27 cellular contexts compared by ENCODE assay signal in the genomic region with DNA sequence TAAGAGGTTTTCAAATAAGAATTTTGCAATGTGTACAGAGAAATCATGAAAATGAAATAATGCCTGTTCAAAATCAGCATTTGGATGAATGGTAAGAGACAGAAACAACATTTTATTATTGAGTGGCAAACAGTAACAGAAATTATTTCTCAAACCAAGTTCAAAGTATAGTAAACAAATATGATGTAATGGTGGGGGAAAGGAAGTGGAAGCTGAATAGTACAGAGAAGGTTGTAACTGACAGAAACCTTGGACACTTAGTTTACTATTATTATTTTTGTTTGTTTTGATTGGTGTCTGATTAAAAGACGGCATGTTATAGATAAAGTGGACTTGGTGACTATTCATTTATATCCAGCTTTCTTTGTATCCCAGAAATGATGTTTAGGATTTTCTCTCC.
"Had no signal": no experiment of that assay in that cellular context is flagged by ENCODE, and none has a peak within 500 bp of the region (broad histone marks: within the 10 kb centered on the region; RNA-seq: fewer than 3 reads in every experiment).

No MANE protein-coding gene starts in this region.

- FAIRE-seq: urothelium cell line had no signal

- H3K27me3 ChIP-seq: stomach, suprapubic skin, testis, thyroid gland, tibial artery, tibial nerve, transverse colon, upper lobe of left lung, upper lobe of right lung, uterus, vagina had no signal

- H3K4me3 ChIP-seq: stomach, suprapubic skin, testis, thoracic aorta, thyroid gland, tibial artery, tibial nerve, transverse colon, upper lobe of left lung, upper lobe of right lung, uterus, vagina had no signal

- H3K4me1 ChIP-seq: stomach, suprapubic skin, testis, thyroid gland, tibial artery, tibial nerve, transverse colon, upper lobe of left lung, upper lobe of right lung, uterus, vagina had no signal

- DNase-seq: stimulated activated CD4-positive, alpha-beta T cell treated with anti-CD3 and anti-CD28 coated beads, Interleukin-2, amount 100 ng/mL, for 48 hours; stimulated activated CD4-positive, alpha-beta T cell treated with anti-CD3 and anti-CD28 coated beads, Interleukin-4, amount 100 ng/mL, for 1 hour; stimulated activated CD4-positive, alpha-beta T cell treated with anti-CD3 and anti-CD28 coated beads, Interleukin-4, amount 100 ng/mL, for 24 hours; stimulated activated CD4-positive, alpha-beta T cell treated with anti-CD3 and anti-CD28 coated beads, Interleukin-4, amount 100 ng/mL, for 4 hours; stimulated activated CD8-positive, alpha-beta memory T cell treated with anti-CD3 and anti-CD28 coated beads, Interleukin-4, amount 100 ng/mL, for 48 hours; stimulated activated naive B cell treated with anti-CD40 and anti-IgM and Interleukin-4, amounts not matched to agents 10 μg/mL and 1 μg/mL and 100 μg/mL, for 72 hours; stimulated activated naive CD4-positive, alpha-beta T cell; stimulated activated naive CD4-positive, alpha-beta T cell treated with Interleukin-2 at 50 U/mL for 16 hours; stimulated activated naive CD8-positive, alpha-beta T cell treated with anti-CD3 and anti-CD28 coated beads, Interleukin-15, amount 100 ng/mL, for 72 hours; stimulated activated naive CD8-positive, alpha-beta T cell treated with anti-CD3 and anti-CD28 coated beads, Interleukin-15, Interleukin-2, amounts not matched to agents 100 U/mL and 50 U/mL, for 24 hours; stomach; substantia nigra; testis; thyroid gland; tibial artery; transverse colon; trophoblast cell; upper lobe of left lung; upper lobe of right lung; uterus had no signal

- H3K27ac ChIP-seq: stomach, suprapubic skin, testis, thoracic aorta, thyroid gland, tibial artery, tibial nerve, transverse colon, upper lobe of left lung, upper lobe of right lung, uterus, vagina had no signal

- H3K9me3 ChIP-seq: suprapubic skin, testis, thoracic aorta, thyroid gland, tibial artery, tibial nerve, transverse colon, upper lobe of left lung, upper lobe of right lung, uterus, vagina had no signal

- H3K36me3 ChIP-seq: stomach, suprapubic skin, thoracic aorta, thyroid gland, tibial artery, tibial nerve, transverse colon, upper lobe of left lung, upper lobe of right lung, uterus, vagina had no signal

- ATAC-seq: stimulated activated effector memory CD8-positive, alpha-beta T cell treated with anti-CD3 and anti-CD28 coated beads, Interleukin-12 subunit alpha, Interleukin-12 subunit beta, amount 100 ng/mL, for 72 hours; stimulated activated memory B cell treated with anti-CD40 and anti-IgM and Interleukin-4, amounts not matched to agents 10 μg/mL and 1 μg/mL and 100 μg/mL, for 72 hours; stimulated activated naive B cell treated with anti-CD40 and anti-IgM and Interleukin-4, amounts not matched to agents 10 μg/mL and 1 μg/mL and 100 μg/mL, for 72 hours; stimulated activated naive CD8-positive, alpha-beta T cell treated with anti-CD3 and anti-CD28 coated beads, Interleukin-15, amount 100 ng/mL, for 72 hours; stimulated activated naive CD8-positive, alpha-beta T cell treated with anti-CD3 and anti-CD28 coated beads, Interleukin-15, Interleukin-2, amounts not matched to agents 100 U/mL and 50 U/mL, for 24 hours; upper lobe of right lung had no signal
